In genomic region chr1:64004451-64004850, GRCh38 we compare ENCODE assay signal across 31 cellular contexts.
A peak's percentile ranks its signal among the peaks of the same experiment; 100 is the strongest.
DNase-seq lines count a peak whose midpoint lies in the region; ATAC-seq and TF ChIP-seq lines count a peak whose summit lies in the region.
"Had no signal": no experiment of that assay in that cellular context is flagged by ENCODE, and none has a peak within 500 bp of the region (broad histone marks: within the 10 kb centered on the region; RNA-seq: fewer than 3 reads in every experiment).

No MANE protein-coding gene starts in this region.

- H3K9ac ChIP-seq in H9 (ENCODE audit: extremely low read depth, insufficient read length, low read length) = no peak overlapping the region

- TF ChIP-seq EP300 in upper lobe of left lung (IDR thresholded peaks at IDR 0.05) = no peak

- ATAC-seq in lower lobe of right lung (no peak), upper lobe of left lung (ENCODE audit: low FRiP score in 2 of 2) (no peak)
- ATAC-seq: PC-3 had no signal

- H3K36me3 Mint-ChIP-seq in H9 (ENCODE audit: insufficient read depth in 1 of 3, low read depth in 3 of 3) (peaks cover 0 to 22% (median 17%) of the 10 kb centered on the region in 3 experiments; a peak in 5 of 7 replicates), mesothelial cell of epicardium (peaks cover 13% of the 10 kb centered on the region)
- H3K36me3 Mint-ChIP-seq: activated CD4-positive, alpha-beta memory T cell treated with anti-CD3 and anti-CD28 coated beads for 36 hours had no signal

- H3T11ph ChIP-seq in H9 (ENCODE audit: low read length) = no peak overlapping the region

- DNase-seq in H9 = peak; percentile 57
- peak; percentile 72 for DNase-seq in amniotic epithelial cell (ENCODE audit: low read depth)
- DNase-seq in foreskin melanocyte = peak; percentile 89
- DNase-seq in mesothelial cell of epicardium (ENCODE audit: low spot score in 2 of 2, unreplicated experiment in 2 of 2) = no peak
- no peak for DNase-seq in lower lobe of right lung
- no peak for DNase-seq in activated CD4-positive, alpha-beta T cell treated with anti-CD3 and anti-CD28 coated beads, Interleukin-2, amount 50 U/mL, for 1 hour
- DNase-seq in stimulated activated CD4-positive, alpha-beta T cell treated with anti-CD3 and anti-CD28 coated beads, Interleukin-12 subunit alpha, Interleukin-12 subunit beta, amount 100 ng/mL, for 4 hours = no peak
- no peak for DNase-seq in upper lobe of left lung
- DNase-seq: ACHN; activated CD4-positive, alpha-beta memory T cell treated with anti-CD3 and anti-CD28 coated beads for 36 hours; activated CD4-positive, CD25-positive, alpha-beta regulatory T cell treated with anti-CD3 and anti-CD28 coated beads, Interleukin-2, amount 50 U/mL, for 72 hours; activated naive CD4-positive, alpha-beta T cell treated with anti-CD3 and anti-CD28 coated beads for 36 hours; amniotic stem cell; BE2C; DMS79; glutamatergic neuron; H7; KBM-7; MG63; NCI-H1105 treated with DMSO at 0.1 percent for 48 hours; NCI-H187 treated with DMSO at 0.1 percent for 48 hours; NCI-H2171 treated with DMSO at 0.1 percent for 48 hours; NCI-H510A treated with DMSO at 0.1 percent for 48 hours; PC-3; retina; SHP77; small intestine; stimulated activated naive CD4-positive, alpha-beta T cell had no signal

- no peaks in the 10 kb centered on the region for H3K23me2 ChIP-seq in H9 (ENCODE audit: insufficient read length, low read depth, low read length, poor library complexity, severe bottlenecking)

- no peak overlapping the region for H3K14ac ChIP-seq in H9 (ENCODE audit: insufficient read depth, low read length)

- H3K23ac ChIP-seq in H9 (ENCODE audit: insufficient read length, low read depth, low read length) = no peak overlapping the region

- TF ChIP-seq CTCF in H9 (conservative IDR thresholded peaks at IDR 0.05) = no peak
- TF ChIP-seq CTCF in mesothelial cell of epicardium (IDR thresholded peaks at IDR 0.05; ENCODE audit: unreplicated experiment) = no peak
- TF ChIP-seq CTCF in lower lobe of right lung (IDR thresholded peaks at IDR 0.05) = no peak
- no peak for TF ChIP-seq CTCF in upper lobe of left lung (IDR thresholded peaks at IDR 0.05)

- no peak overlapping the region for H2BK5ac ChIP-seq in H9 (ENCODE audit: insufficient read length, low read length)

- H3K27ac ChIP-seq in H9 (ENCODE audit: insufficient read length, low read depth, low read length) (no peak overlapping the region), lower lobe of right lung (no peak overlapping the region), upper lobe of left lung (no peak overlapping the region)
- H3K27ac ChIP-seq: breast epithelium had no signal

- H3K4me3 ChIP-seq in lower lobe of right lung (no peak overlapping the region), upper lobe of left lung (no peak overlapping the region)
- H3K4me3 ChIP-seq: breast epithelium, lung, MG63 had no signal

- no peak overlapping the region for H2BK12ac ChIP-seq in H9 (ENCODE audit: insufficient read length, low read depth, low read length)

- no peak overlapping the region for H3K18ac ChIP-seq in H9 (ENCODE audit: insufficient read length, low read depth, low read length)

- no peaks in the 10 kb centered on the region for H3K36me3 ChIP-seq in lower lobe of right lung
- H3K36me3 ChIP-seq in upper lobe of left lung = no peaks in the 10 kb centered on the region
- H3K36me3 ChIP-seq: BE2C, breast epithelium, MG63 had no signal

- H2BK20ac ChIP-seq in H9 (ENCODE audit: low read depth, low read length, poor library complexity, severe bottlenecking) = no peak overlapping the region

- H4K91ac ChIP-seq in H9 (ENCODE audit: insufficient read length, low read depth, low read length) = no peak overlapping the region

- no peak overlapping the region for H4K8ac ChIP-seq in H9 (replicated peaks; ENCODE audit: insufficient read length, low read depth, low read length)

- H3K9me3 Mint-ChIP-seq in H9 = peaks cover 0 to 12% of the 10 kb centered on the region in 2 experiments; a peak in 3 of 5 replicates
- H3K9me3 Mint-ChIP-seq in mesothelial cell of epicardium = peaks cover 4% of the 10 kb centered on the region
- H3K9me3 Mint-ChIP-seq: activated CD4-positive, alpha-beta memory T cell treated with anti-CD3 and anti-CD28 coated beads for 36 hours; type B pancreatic cell had no signal

- H3K27ac Mint-ChIP-seq in H9 = peak overlapping the region in 1 of 3 experiments; percentile 87; a peak in 1 of 7 replicates
- H3K27ac Mint-ChIP-seq in mesothelial cell of epicardium = peak overlapping the region; percentile 72
- H3K27ac Mint-ChIP-seq: activated CD4-positive, alpha-beta memory T cell treated with anti-CD3 and anti-CD28 coated beads for 36 hours; activated naive CD4-positive, alpha-beta T cell treated with anti-CD3 and anti-CD28 coated beads for 36 hours; type B pancreatic cell had no signal

- no peak overlapping the region for H2AK5ac ChIP-seq in H9 (ENCODE audit: insufficient read length, low read length)

- no peaks in the 10 kb centered on the region for H4K20me1 ChIP-seq in H9 (ENCODE audit: control insufficient read depth, insufficient read depth, insufficient read length)

- intact Hi-C loops in lower lobe of right lung (cut with DNase I) = no loop called here

- peaks cover 17% of the 10 kb centered on the region for H3K4me1 ChIP-seq in H9 (ENCODE audit: insufficient read depth, low read length)
- H3K4me1 ChIP-seq in lower lobe of right lung = peaks cover 9% of the 10 kb centered on the region
- peaks cover 0 to 10% (median 6%) of the 10 kb centered on the region in 4 donors for H3K4me1 ChIP-seq in upper lobe of left lung
- H3K4me1 ChIP-seq: BE2C, breast epithelium had no signal

- H3K4me3 Mint-ChIP-seq in H9 (no peak overlapping the region), mesothelial cell of epicardium (no peak overlapping the region)
- H3K4me3 Mint-ChIP-seq: activated CD4-positive, alpha-beta memory T cell treated with anti-CD3 and anti-CD28 coated beads for 36 hours; activated naive CD4-positive, alpha-beta T cell treated with anti-CD3 and anti-CD28 coated beads for 36 hours; type B pancreatic cell had no signal

- H3K9me3 ChIP-seq in H9 (ENCODE audit: control insufficient read depth, low read depth, low read length) (no peaks in the 10 kb centered on the region), lower lobe of right lung (no peaks in the 10 kb centered on the region), upper lobe of left lung (no peaks in the 10 kb centered on the region)
- H3K9me3 ChIP-seq: BE2C, breast epithelium, MG63 had no signal

- H3K4me2 ChIP-seq in H9 (ENCODE audit: insufficient read depth, insufficient read length, low read length) = no peak overlapping the region

- H3K27me3 Mint-ChIP-seq in H9 (ENCODE audit: low read depth) (no peaks in the 10 kb centered on the region; the same call in 1 of the 2 replicates), mesothelial cell of epicardium (ENCODE audit: low read depth) (no peaks in the 10 kb centered on the region)
- H3K27me3 Mint-ChIP-seq: type B pancreatic cell had no signal

- WGBS in H9 (ENCODE audit: extremely low coverage, insufficient read length, low lambda C conversion rate) = no CpG with 5 or more reads among the region's 5 CpGs
- WGBS in upper lobe of left lung, 2 donors = 93% methylated on average over 5 of the region's 5 CpGs

- H2BK120ac ChIP-seq in H9 (ENCODE audit: low read depth, low read length, poor library complexity, severe bottlenecking) = no peak overlapping the region

- H3K27me3 ChIP-seq in H9 (ENCODE audit: insufficient read depth, low read length) (no peaks in the 10 kb centered on the region), lower lobe of right lung (ENCODE audit: low read depth) (no peaks in the 10 kb centered on the region), upper lobe of left lung (no peaks in the 10 kb centered on the region)
- H3K27me3 ChIP-seq: BE2C, breast epithelium, MG63 had no signal

- no peak overlapping the region for H2AFZ ChIP-seq in H9 (ENCODE audit: low read length)

- no peak for TF ChIP-seq POLR2A in upper lobe of left lung (IDR thresholded peaks at IDR 0.05)

- H3K4me1 Mint-ChIP-seq in H9 (peaks cover 45 to 46% of the 10 kb centered on the region in 2 experiments), mesothelial cell of epicardium (peaks cover 35% of the 10 kb centered on the region)

- H3K79me2 ChIP-seq in H9 (ENCODE audit: insufficient read depth, low read length) = peaks cover 6% of the 10 kb centered on the region; the same call in 1 of the 2 replicates

- no peak overlapping the region for H3K56ac ChIP-seq in H9 (ENCODE audit: insufficient read length, low read depth, low read length)

- no peaks in the 10 kb centered on the region for H3K79me1 ChIP-seq in H9 (ENCODE audit: insufficient read depth, low read depth, low read length, poor library complexity, severe bottlenecking)

- H3K4ac ChIP-seq in H9 (ENCODE audit: low read depth, low read length) = no peak overlapping the region

- no peak overlapping the region for H2BK15ac ChIP-seq in H9 (ENCODE audit: low read depth, low read length)

- no peak overlapping the region for H4K5ac ChIP-seq in H9 (ENCODE audit: insufficient read length, low read depth, low read length)

Comparison
In these comparisons a context has a peak if more than half of its experiments do, and no peak if none do; other contexts are left out.
1. DNase-seq: peak in H9 (single experiment), amniotic epithelial cell (single experiment) and foreskin melanocyte (single experiment); none in mesothelial cell of epicardium (0 of 2), lower lobe of right lung (single experiment), activated CD4-positive, alpha-beta T cell treated with anti-CD3 and anti-CD28 coated beads, Interleukin-2, amount 50 U/mL, for 1 hour (single experiment), stimulated activated CD4-positive, alpha-beta T cell treated with anti-CD3 and anti-CD28 coated beads, Interleukin-12 subunit alpha, Interleukin-12 subunit beta, amount 100 ng/mL, for 4 hours (single experiment) and upper lobe of left lung (0 of 2).